In genomic region chr13:110561335-110562033, GRCh38 we compare ENCODE assay signal across 8 cellular contexts. TPM values are rescaled to one million over a fixed set of nuclear protein-coding genes. Genes with fewer than 3 reads are reported as not detected.
DNase-seq lines count a peak whose midpoint lies in the region; ATAC-seq and TF ChIP-seq lines count a peak whose summit lies in the region.

A gene with protein sequence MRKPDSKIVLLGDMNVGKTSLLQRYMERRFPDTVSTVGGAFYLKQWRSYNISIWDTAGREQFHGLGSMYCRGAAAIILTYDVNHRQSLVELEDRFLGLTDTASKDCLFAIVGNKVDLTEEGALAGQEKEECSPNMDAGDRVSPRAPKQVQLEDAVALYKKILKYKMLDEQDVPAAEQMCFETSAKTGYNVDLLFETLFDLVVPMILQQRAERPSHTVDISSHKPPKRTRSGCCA (minus strand): TSS chr13:110561722. CDS start chr13:110561519, 203 bp downstream.

- TF ChIP-seq POLR2A in erythroblast (IDR thresholded peaks at IDR 0.05; ENCODE audit: low read length) = no peak

- no peaks in the 10 kb centered on the region for H3F3A ChIP-seq in OCI-LY1 (ENCODE audit: insufficient read depth, low read length)

- H3K4me1 ChIP-seq in BE2C = no peaks in the 10 kb centered on the region
- H3K4me1 ChIP-seq in OCI-LY1 (ENCODE audit: insufficient read depth, low read length, severe bottlenecking) = no peaks in the 10 kb centered on the region
- peaks cover 0 to 20% of the 10 kb centered on the region in 2 donors for H3K4me1 ChIP-seq in muscle layer of duodenum (ENCODE audit: control insufficient read depth in 1 of 2, insufficient read depth in 2 of 2, low read length in 2 of 2)

- peak within 1 kb of the TSS; percentile 65 for H3K4me3 ChIP-seq in BE2C (ENCODE audit: low read depth, low read length)
- H3K4me3 ChIP-seq in OCI-LY1 (ENCODE audit: low read depth, low read length, poor library complexity, severe bottlenecking) = peak within 1 kb of the TSS; percentile 23
- peak within 1 kb of the TSS; percentile 89 to 91 for H3K4me3 ChIP-seq in muscle layer of duodenum (ENCODE audit: low read depth in 1 of 2, low read length in 2 of 2)

- peak; percentile 65 for ATAC-seq in GM19035 (IDR thresholded peaks at IDR 0.05; ENCODE audit: unreplicated experiment)
- ATAC-seq in HG03175 (IDR thresholded peaks at IDR 0.05; ENCODE audit: unreplicated experiment) = peak; percentile 72

- peak within 1 kb of the TSS; percentile 25 for H3K4me2 ChIP-seq in OCI-LY1 (ENCODE audit: low read length)

- peak; percentile 73 for DNase-seq in BE2C
- peak; percentile 34 for DNase-seq in activated T-cell treated with anti-CD3 and anti-CD28 coated beads for 48 hours (ENCODE audit: low read depth)
- peak; percentile 47 to 61 for DNase-seq in erythroblast (lab: John Stamatoyannopoulos, UW)
- DNase-seq in stimulated activated CD8-positive, alpha-beta memory T cell treated with anti-CD3 and anti-CD28 coated beads, Interleukin-7, amount 100 ng/mL, for 24 hours (ENCODE audit: low read depth) = peak; percentile 19

- H3K27me3 ChIP-seq in BE2C (peaks cover 66% of the 10 kb centered on the region), OCI-LY1 (ENCODE audit: insufficient read depth, low read length) (peaks cover 12% of the 10 kb centered on the region; the same call in 1 of the 2 replicates), muscle layer of duodenum (ENCODE audit: low read depth, low read length) (no peaks in the 10 kb centered on the region)

- H3K36me3 ChIP-seq in BE2C = no peaks in the 10 kb centered on the region; the same call in 1 of the 2 replicates
- H3K36me3 ChIP-seq in OCI-LY1 (ENCODE audit: insufficient read depth, low read length) = no peaks in the 10 kb centered on the region
- peaks cover 0 to 8% of the 10 kb centered on the region in 2 donors for H3K36me3 ChIP-seq in muscle layer of duodenum (ENCODE audit: control insufficient read depth in 1 of 2, insufficient read depth in 2 of 2, low read length in 2 of 2)

- no peaks in the 10 kb centered on the region for H3K9me2 ChIP-seq in OCI-LY1 (ENCODE audit: low read depth, low read length)

- no peak within 1 kb of the TSS for H3K9ac ChIP-seq in OCI-LY1 (ENCODE audit: low read length)

- H3K9me3 ChIP-seq in BE2C (no peaks in the 10 kb centered on the region), OCI-LY1 (ENCODE audit: low read length) (no peaks in the 10 kb centered on the region), muscle layer of duodenum (ENCODE audit: control insufficient read depth in 1 of 2, low read length in 2 of 2) (no peaks in the 10 kb centered on the region)

- no peaks in the 10 kb centered on the region for H4K20me1 ChIP-seq in OCI-LY1 (ENCODE audit: insufficient read depth, low read length)

- H2AFZ ChIP-seq in OCI-LY1 (ENCODE audit: low read length) = no peak within 1 kb of the TSS

- H3K27ac ChIP-seq in OCI-LY1 (ENCODE audit: low read depth, low read length, poor library complexity, severe bottlenecking) = no peak within 1 kb of the TSS
- H3K27ac ChIP-seq in muscle layer of duodenum (ENCODE audit: low read length) = peak within 1 kb of the TSS; percentile 94

- TF ChIP-seq CTCF in BE2C (IDR thresholded peaks at IDR 0.05; ENCODE audit: low read depth, low read length) = no peak
- no peak for TF ChIP-seq CTCF in OCI-LY1 (IDR thresholded peaks at IDR 0.05; ENCODE audit: low read length)

- H3K79me2 ChIP-seq in OCI-LY1 (ENCODE audit: insufficient read depth, low read length) = no peaks in the 10 kb centered on the region

RNA-seq across cellular contexts. Expression of the gene that starts here (rescaled TPM):
- polyA plus RNA-seq in BE2C (2012; ENCODE audit: insufficient read depth, insufficient read length, low read depth) = 0.48 TPM

Comparison
In these comparisons a context has a peak if more than half of its experiments do, and no peak if none do; other contexts are left out.
1. DNase-seq: peak in every context shown above with its lines; median percentile 73 in BE2C; 54 in erythroblast; 34 in activated T-cell treated with anti-CD3 and anti-CD28 coated beads for 48 hours; 19 in stimulated activated CD8-positive, alpha-beta memory T cell treated with anti-CD3 and anti-CD28 coated beads, Interleukin-7, amount 100 ng/mL, for 24 hours.
2. H3K4me3 ChIP-seq: peak in every context shown above with its lines; median percentile 90 in muscle layer of duodenum; 65 in BE2C; 23 in OCI-LY1.